In the genomic region with DNA sequence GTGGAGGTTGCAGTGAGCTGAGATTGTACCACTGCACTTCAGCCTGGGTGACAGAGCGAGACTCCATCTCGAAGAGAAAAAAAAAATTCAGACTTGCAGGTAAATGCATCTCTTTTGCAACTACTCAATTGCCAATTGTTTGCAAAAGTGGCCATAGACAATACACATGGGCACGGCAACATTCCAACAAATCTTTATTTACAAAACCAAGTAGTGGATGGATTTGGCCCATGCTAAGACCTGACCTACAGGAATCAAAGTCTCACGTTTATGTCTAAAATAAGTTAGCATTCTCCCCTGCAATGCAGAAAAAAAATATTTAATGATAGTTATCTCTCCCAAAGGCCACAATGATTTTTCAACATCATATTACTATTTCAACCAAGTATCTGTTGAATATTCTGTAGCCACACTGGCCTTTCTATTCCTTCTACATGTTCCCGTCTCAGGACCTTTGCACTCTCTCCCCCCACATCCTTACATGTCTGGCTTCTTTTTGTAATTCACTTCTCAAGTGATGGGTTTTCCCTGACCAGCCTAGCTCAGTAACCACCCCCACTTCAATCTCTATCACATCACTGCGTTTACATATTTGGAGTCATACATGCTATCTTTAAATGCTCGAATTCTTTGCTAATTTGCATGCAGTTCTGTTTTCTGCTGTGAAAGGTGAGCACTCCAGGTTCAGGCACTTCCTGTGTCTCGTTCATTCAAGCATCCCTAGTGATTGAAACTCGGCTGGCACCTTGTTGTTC, we compare ENCODE assay signal across 9 cellular contexts. TPM values are rescaled to one million over a fixed set of nuclear protein-coding genes. Genes with fewer than 3 reads are reported as not detected.
DNase-seq lines count a peak whose midpoint lies in the region; ATAC-seq, FAIRE-seq and TF ChIP-seq lines count a peak whose summit lies in the region.
"Had no signal": no experiment of that assay in that cellular context is flagged by ENCODE, and none has a peak within 500 bp of the region (broad histone marks: within the 10 kb centered on the region; RNA-seq: fewer than 3 reads in every experiment).

No MANE protein-coding gene starts in this region.

- H3K9me3 Mint-ChIP-seq in activated T-cell treated with anti-CD3 and anti-CD28 coated beads, Interleukin-2, amount 50 U/mL, for 72 hours, result peaks cover 0 to 3% of the 10 kb centered on the region in 2 donors
- peaks cover 11% of the 10 kb centered on the region for H3K9me3 Mint-ChIP-seq in neural progenitor cell

- H3K79me2 ChIP-seq in neural progenitor cell (ENCODE audit: low read depth), result peaks cover 4% of the 10 kb centered on the region

- ATAC-seq in HG02973 (IDR thresholded peaks at IDR 0.05; ENCODE audit: unreplicated experiment), result peak; percentile 48
- peak; percentile 43 to 46 for ATAC-seq in activated T-cell treated with anti-CD3 and anti-CD28 coated beads, Interleukin-2, amount 50 U/mL, for 72 hours (replicated peaks in 1 of 2)

- no peaks in the 10 kb centered on the region for H3F3A ChIP-seq in neural progenitor cell (ENCODE audit: low read depth)

- peak overlapping the region; percentile 69 for H3K27ac Mint-ChIP-seq in activated T-cell treated with anti-CD3 and anti-CD28 coated beads, Interleukin-2, amount 50 U/mL, for 72 hours
- H3K27ac Mint-ChIP-seq in neural progenitor cell, result no peak overlapping the region

- FAIRE-seq in urothelium cell line (lab: Jason Lieb, UNC), result no peak

- no peak overlapping the region for H3K4me3 ChIP-seq in neural progenitor cell

- H3K9me3 ChIP-seq in neural progenitor cell (ENCODE audit: low read depth), result no peaks in the 10 kb centered on the region

- TF ChIP-seq CTCF in neural progenitor cell (IDR thresholded peaks at IDR 0.05), result no peak

- H3K9ac ChIP-seq in neural progenitor cell, result no peak overlapping the region

- H3K4me3 Mint-ChIP-seq in activated T-cell treated with anti-CD3 and anti-CD28 coated beads, Interleukin-2, amount 50 U/mL, for 72 hours, result peak overlapping the region; percentile 42 to 51
- H3K4me3 Mint-ChIP-seq in neural progenitor cell, result no peak overlapping the region

- no peaks in the 10 kb centered on the region for H3K27me3 Mint-ChIP-seq in activated T-cell treated with anti-CD3 and anti-CD28 coated beads, Interleukin-2, amount 50 U/mL, for 72 hours (ENCODE audit: low read depth)
- peaks cover 2% of the 10 kb centered on the region for H3K27me3 Mint-ChIP-seq in neural progenitor cell (ENCODE audit: insufficient read depth, low read depth)

- H3K4me1 Mint-ChIP-seq in activated T-cell treated with anti-CD3 and anti-CD28 coated beads, Interleukin-2, amount 50 U/mL, for 72 hours (ENCODE audit: low read depth), result peaks cover 93% of the 10 kb centered on the region
- no peaks in the 10 kb centered on the region for H3K4me1 Mint-ChIP-seq in neural progenitor cell

- H3K36me3 ChIP-seq in neural progenitor cell, result no peaks in the 10 kb centered on the region

- no peak overlapping the region for H2AFZ ChIP-seq in neural progenitor cell (replicated peaks)

- no peaks in the 10 kb centered on the region for H3K27me3 ChIP-seq in neural progenitor cell

- H3K27ac ChIP-seq in substantia nigra (ENCODE audit: low read depth, low read length, poor library complexity, severe bottlenecking) (peak overlapping the region; percentile 53), neural progenitor cell (no peak overlapping the region)

- DNase-seq in activated effector memory CD4-positive, alpha-beta T cell treated with anti-CD3 and anti-CD28 coated beads, Interleukin-2, amount 50 U/mL, for 16 hours, result peak; percentile 63
- no peak for DNase-seq in activated effector memory CD4-positive, alpha-beta T cell treated with Interleukin-2 at 50 U/mL for 16 hours
- no peak for DNase-seq in activated T-cell treated with anti-CD3 and anti-CD28 coated beads, Interleukin-2, amount 50 U/mL, for 72 hours
- DNase-seq in substantia nigra (lab: John Stamatoyannopoulos, UW) (no peak), neural progenitor cell (ENCODE audit: low spot score) (no peak), nucleus accumbens (lab: John Stamatoyannopoulos, UW) (no peak), urothelium cell line (ENCODE audit: low spot score) (no peak)
- DNase-seq: NCI-H1417 had no signal

- H3K4me2 ChIP-seq in neural progenitor cell, result no peak overlapping the region

- peaks cover 26 to 39% of the 10 kb centered on the region in 2 donors for H3K36me3 Mint-ChIP-seq in activated T-cell treated with anti-CD3 and anti-CD28 coated beads, Interleukin-2, amount 50 U/mL, for 72 hours (ENCODE audit: insufficient read depth in 2 of 2)
- peaks cover 19% of the 10 kb centered on the region for H3K36me3 Mint-ChIP-seq in neural progenitor cell

- peaks cover 2% of the 10 kb centered on the region for H4K20me1 ChIP-seq in neural progenitor cell (ENCODE audit: low read depth)

- no peaks in the 10 kb centered on the region for H3K4me1 ChIP-seq in neural progenitor cell

RNA-seq across cellular contexts. Expression of a gene that starts 54.2 kb away (rescaled TPM):
- 100 to 1,000 TPM; 301 to 323 TPM for total RNA-seq in activated T-cell treated with anti-CD3 and anti-CD28 coated beads, Interleukin-2, amount 50 U/mL, for 72 hours
- 24.3 and 34.9 TPM in 2 replicates for total RNA-seq in neural progenitor cell (ENCODE audit: low replicate concordance)
